In genomic region chr11:1761110-1761856, GRCh38 we compare ENCODE assay signal across 9 cellular contexts. TPM values are rescaled to one million over a fixed set of nuclear protein-coding genes. Genes with fewer than 3 reads are reported as not detected.
DNase-seq lines count a peak whose midpoint lies in the region; ATAC-seq and TF ChIP-seq lines count a peak whose summit lies in the region.
"Had no signal": no experiment of that assay in that cellular context is flagged by ENCODE, and none has a peak within 500 bp of the region (broad histone marks: within the 10 kb centered on the region; RNA-seq: fewer than 3 reads in every experiment).

No MANE protein-coding gene starts in this region.

- DNase-seq in SK-N-SH (no peak), chondrocyte (ENCODE audit: low spot score) (peak; percentile 91), mucosa of descending colon (peak in 2 of 3 donors; percentile 45 to 63), testis (no peak), A172 (ENCODE audit: low spot score) (no peak), SHP77 (lab: John Stamatoyannopoulos, UW) (no peak), endothelial cell (ENCODE audit: low spot score) (no peak)
- DNase-seq: NCI-H446 treated with DMSO at 0.1 percent for 48 hours had no signal

- POLR2A ChIA-PET in SK-N-SH (lab: Yijun Ruan, JAX): no interaction called here

- TF ChIP-seq CTCF in SK-N-SH (IDR thresholded peaks at IDR 0.05): no peak
- no peak for TF ChIP-seq CTCF in chondrocyte (IDR thresholded peaks at IDR 0.05)
- no peak for TF ChIP-seq CTCF in mucosa of descending colon (IDR thresholded peaks at IDR 0.05)
- no peak for TF ChIP-seq CTCF in testis (IDR thresholded peaks at IDR 0.05)
- TF ChIP-seq CTCF in endothelial cell (IDR thresholded peaks at IDR 0.05; ENCODE audit: unreplicated experiment): no peak

- no peak overlapping the region for H2AFZ ChIP-seq in SK-N-SH (ENCODE audit: low read depth)

- TF ChIP-seq EP300 in SK-N-SH (IDR thresholded peaks at IDR 0.05; ENCODE audit: borderline replicate concordance in 1 of 2, low read depth in 1 of 2, low read length in 1 of 2): no peak

- H3K36me3 ChIP-seq in SK-N-SH (replicated peaks in 1 of 2; ENCODE audit: control insufficient read depth in 1 of 2, insufficient read depth in 2 of 2, low read length in 1 of 2): peaks cover 0 to 34% of the 10 kb centered on the region in 2 experiments
- H3K36me3 ChIP-seq in mucosa of descending colon (ENCODE audit: low read depth): peaks cover 10% of the 10 kb centered on the region
- H3K36me3 ChIP-seq in testis (ENCODE audit: low read depth, missing control alignments): no peaks in the 10 kb centered on the region

- H3K9me3 Mint-ChIP-seq in chondrocyte (ENCODE audit: low read depth): no peaks in the 10 kb centered on the region
- no peaks in the 10 kb centered on the region for H3K9me3 Mint-ChIP-seq in endothelial cell (ENCODE audit: unreplicated experiment)

- intact Hi-C loops in mucosa of descending colon (cut with DNase I, micrococcal nuclease): loop anchor here in 1 of 2 donors (5.0 kb wide), 1 partner anchor 71 kb away; the partner anchor contains the start of gene SYT8
- intact Hi-C loops in testis (cut with DNase I; ENCODE audit: low total_unique reads): no loop called here

- ATAC-seq in SK-N-SH treated with all-trans-retinoic acid at 6 μM for 48 hours: no peak
- ATAC-seq in mucosa of descending colon: no peak

- peak overlapping the region; percentile 85 for H3K27ac Mint-ChIP-seq in chondrocyte (ENCODE audit: unreplicated experiment)
- no peak overlapping the region for H3K27ac Mint-ChIP-seq in endothelial cell (ENCODE audit: unreplicated experiment)

- no peaks in the 10 kb centered on the region for H3K9me3 ChIP-seq in SK-N-SH
- no peaks in the 10 kb centered on the region for H3K9me3 ChIP-seq in mucosa of descending colon
- no peaks in the 10 kb centered on the region for H3K9me3 ChIP-seq in testis

- H3K9ac ChIP-seq in SK-N-SH: no peak overlapping the region

- no peak for TF ChIP-seq RAD21 in SK-N-SH (IDR thresholded peaks at IDR 0.05; ENCODE audit: low read length)

- H3K79me2 ChIP-seq in SK-N-SH (ENCODE audit: insufficient read depth): peaks cover 21% of the 10 kb centered on the region

- no peaks in the 10 kb centered on the region for H4K20me1 ChIP-seq in SK-N-SH (ENCODE audit: insufficient read depth)

- peaks cover 5% of the 10 kb centered on the region for H3K36me3 Mint-ChIP-seq in chondrocyte (ENCODE audit: low read depth)
- H3K36me3 Mint-ChIP-seq in endothelial cell (ENCODE audit: low read depth, unreplicated experiment): no peaks in the 10 kb centered on the region

- 95% methylated on average over 13 of the region's 28 CpGs for WGBS in SK-N-SH (ENCODE audit: low lambda C conversion rate)
- 88% methylated on average over 4 to 28 of the region's 28 CpGs for WGBS in testis, 2 donors

- H3K27me3 ChIP-seq in SK-N-SH (ENCODE audit: insufficient read depth) (no peaks in the 10 kb centered on the region), testis (no peaks in the 10 kb centered on the region)

- H3K4me3 Mint-ChIP-seq in chondrocyte (ENCODE audit: unreplicated experiment) (peak overlapping the region; percentile 74), endothelial cell (ENCODE audit: unreplicated experiment) (no peak overlapping the region)

- H3F3A ChIP-seq in SK-N-SH (replicated peaks; ENCODE audit: insufficient read depth): no peaks in the 10 kb centered on the region

- peak overlapping the region; percentile 28; the same call in 1 of the 2 replicates for H3K4me2 ChIP-seq in SK-N-SH

- no peak overlapping the region for H3K4me3 ChIP-seq in SK-N-SH (ENCODE audit: low read depth in 2 of 2, low read length in 1 of 2)
- no peak overlapping the region for H3K4me3 ChIP-seq in mucosa of descending colon
- H3K4me3 ChIP-seq in testis: no peak overlapping the region

- H3K27ac ChIP-seq in SK-N-SH (ENCODE audit: low read depth in 2 of 2, low read length in 1 of 2) (no peak overlapping the region), testis (peak overlapping the region; percentile 81 to 88)

- H3K4me1 ChIP-seq in SK-N-SH (ENCODE audit: control insufficient read depth in 1 of 2, insufficient read depth in 2 of 2, low read depth in 1 of 2, low read length in 1 of 2) (peaks cover 4 to 19% of the 10 kb centered on the region in 2 experiments; a peak in 3 of 4 replicates), mucosa of descending colon (ENCODE audit: low read depth) (peaks cover 39% of the 10 kb centered on the region), testis (peaks cover 42% of the 10 kb centered on the region)

- H3K9me2 ChIP-seq in SK-N-SH: no peaks in the 10 kb centered on the region

- H3K4me1 Mint-ChIP-seq in chondrocyte (ENCODE audit: low read depth) (peaks cover 64% of the 10 kb centered on the region), endothelial cell (ENCODE audit: unreplicated experiment) (peaks cover 5% of the 10 kb centered on the region)

- CTCF ChIA-PET in SK-N-SH (lab: Yijun Ruan, JAX): interaction anchor here (1.1 to 2.2 kb wide), 6 partner anchors 64 to 395 kb away, joined by 3 to 12 read pairs (median 4); no protein-coding TSS in a partner anchor

- no peaks in the 10 kb centered on the region for H3K27me3 Mint-ChIP-seq in chondrocyte (ENCODE audit: low read depth)
- peaks cover 6% of the 10 kb centered on the region for H3K27me3 Mint-ChIP-seq in endothelial cell (ENCODE audit: unreplicated experiment)

- TF ChIP-seq POLR2A in testis (IDR thresholded peaks at IDR 0.05): no peak

TF ChIP-seq in SK-N-SH, 30 proteins besides CTCF, POLR2A, EP300 and RAD21:
- TF ChIP-seq JUND (IDR thresholded peaks at IDR 0.05) (no peak), TAF1 (IDR thresholded peaks at IDR 0.05; ENCODE audit: borderline replicate concordance, low read depth, low read length) (no peak), FOXM1 (IDR thresholded peaks at IDR 0.05; ENCODE audit: low read depth) (no peak), RCOR1 (IDR thresholded peaks at IDR 0.05; ENCODE audit: low read length) (no peak), YY1 (IDR thresholded peaks at IDR 0.05; ENCODE audit: low read depth) (no peak), ZBTB33 (IDR thresholded peaks at IDR 0.05; ENCODE audit: borderline replicate concordance, low read depth) (no peak)

TF ChIP-seq in SK-N-SH treated with all-trans-retinoic acid at 6 μM for 48 hours, 23 proteins besides CTCF, POLR2A, EP300 and RAD21:
- TF ChIP-seq ZFP30 (CRISPR knock-in tag; IDR thresholded peaks at IDR 0.05) (no peak), ISL1 (CRISPR knock-in tag; IDR thresholded peaks at IDR 0.05) (no peak), ZNF8 (CRISPR knock-in tag; IDR thresholded peaks at IDR 0.05) (no peak), RARB (CRISPR knock-in tag; IDR thresholded peaks at IDR 0.05) (no peak), TCF4 (CRISPR knock-in tag; IDR thresholded peaks at IDR 0.05; ENCODE audit: borderline replicate concordance) (no peak), ZC3H10 (CRISPR knock-in tag; IDR thresholded peaks at IDR 0.05) (no peak), BACH2 (CRISPR knock-in tag; IDR thresholded peaks at IDR 0.05; ENCODE audit: borderline replicate concordance) (no peak)
- TF ChIP-seq, protein P1, sequence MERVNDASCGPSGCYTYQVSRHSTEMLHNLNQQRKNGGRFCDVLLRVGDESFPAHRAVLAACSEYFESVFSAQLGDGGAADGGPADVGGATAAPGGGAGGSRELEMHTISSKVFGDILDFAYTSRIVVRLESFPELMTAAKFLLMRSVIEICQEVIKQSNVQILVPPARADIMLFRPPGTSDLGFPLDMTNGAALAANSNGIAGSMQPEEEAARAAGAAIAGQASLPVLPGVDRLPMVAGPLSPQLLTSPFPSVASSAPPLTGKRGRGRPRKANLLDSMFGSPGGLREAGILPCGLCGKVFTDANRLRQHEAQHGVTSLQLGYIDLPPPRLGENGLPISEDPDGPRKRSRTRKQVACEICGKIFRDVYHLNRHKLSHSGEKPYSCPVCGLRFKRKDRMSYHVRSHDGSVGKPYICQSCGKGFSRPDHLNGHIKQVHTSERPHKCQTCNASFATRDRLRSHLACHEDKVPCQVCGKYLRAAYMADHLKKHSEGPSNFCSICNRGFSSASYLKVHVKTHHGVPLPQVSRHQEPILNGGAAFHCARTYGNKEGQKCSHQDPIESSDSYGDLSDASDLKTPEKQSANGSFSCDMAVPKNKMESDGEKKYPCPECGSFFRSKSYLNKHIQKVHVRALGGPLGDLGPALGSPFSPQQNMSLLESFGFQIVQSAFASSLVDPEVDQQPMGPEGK (CRISPR knock-in tag; IDR thresholded peaks at IDR 0.05; ENCODE audit: borderline replicate concordance): no peak

RNA-seq across cellular contexts. Expression of gene CTSD, which starts 2.4 kb away (rescaled TPM):
- polyA plus RNA-seq in SK-N-SH (2012; rRNA removed): 93.0 and 187 TPM in 2 replicates
- 58.5 and 113 TPM in 2 replicates for polyA plus RNA-seq in SK-N-SH (2012; cell fraction: cytosol; rRNA removed)
- polyA plus RNA-seq in SK-N-SH (2012; cell fraction: nucleus; rRNA removed): 234 TPM in 2 replicates
- total RNA-seq in chondrocyte: 935 to 3,230 TPM (median 949 TPM) in 3 replicates
- total RNA-seq in mucosa of descending colon: 1,000 to 10,000 TPM in 2 of 3 donors, 100 to 1,000 TPM in 1; 631 to 1,107 (median 1,007) TPM
- 100 to 1,000 TPM; 522 to 897 TPM for total RNA-seq in testis
- 486 TPM for polyA plus RNA-seq in testis (ENCODE audit: insufficient read depth, low read depth, low replicate concordance)
- 875 and 888 TPM in 2 replicates for total RNA-seq in A172 (2014; rRNA removed; shearing (Covaris generic))
- total RNA-seq in endothelial cell (ENCODE audit: unreplicated experiment): 224 TPM

RNA-seq across cellular contexts. Expression of gene IFITM10, which starts 10.9 kb away (rescaled TPM):
- polyA plus RNA-seq in SK-N-SH (2012; rRNA removed): 0.21 and 0.31 TPM in 2 replicates
- polyA plus RNA-seq in SK-N-SH (2012; cell fraction: cytosol; rRNA removed): 0.13 and 0.24 TPM in 2 replicates
- 1.0 and 1.2 TPM in 2 replicates for polyA plus RNA-seq in SK-N-SH (2012; cell fraction: nucleus; rRNA removed)
- 39.8 to 159 TPM (median 41.2 TPM) in 3 replicates for total RNA-seq in chondrocyte
- total RNA-seq in mucosa of descending colon: 1 to 10 TPM in 2 of 3 donors, under 1 TPM in 1; 0.46 to 2.8 (median 1.9) TPM
- total RNA-seq in testis: 1 to 10 TPM; 6.0 to 9.6 TPM
- 2.6 TPM for polyA plus RNA-seq in testis (ENCODE audit: insufficient read depth, low read depth, low replicate concordance)
- total RNA-seq in A172 (2014; rRNA removed; shearing (Covaris generic)): 2.9 and 3.0 TPM in 2 replicates
- total RNA-seq in endothelial cell (ENCODE audit: unreplicated experiment): 0.64 TPM

Comparison
In these comparisons a context has a peak if more than half of its experiments do, and no peak if none do; other contexts are left out.
1. DNase-seq: peak in chondrocyte (single experiment) and mucosa of descending colon (2 of 3); none in SK-N-SH (single experiment), testis (single experiment), A172 (single experiment), SHP77 (0 of 2) and endothelial cell (single experiment).
2. H3K27ac ChIP-seq: peak in testis (2 of 2); none in SK-N-SH (0 of 2).